In the genomic region with DNA sequence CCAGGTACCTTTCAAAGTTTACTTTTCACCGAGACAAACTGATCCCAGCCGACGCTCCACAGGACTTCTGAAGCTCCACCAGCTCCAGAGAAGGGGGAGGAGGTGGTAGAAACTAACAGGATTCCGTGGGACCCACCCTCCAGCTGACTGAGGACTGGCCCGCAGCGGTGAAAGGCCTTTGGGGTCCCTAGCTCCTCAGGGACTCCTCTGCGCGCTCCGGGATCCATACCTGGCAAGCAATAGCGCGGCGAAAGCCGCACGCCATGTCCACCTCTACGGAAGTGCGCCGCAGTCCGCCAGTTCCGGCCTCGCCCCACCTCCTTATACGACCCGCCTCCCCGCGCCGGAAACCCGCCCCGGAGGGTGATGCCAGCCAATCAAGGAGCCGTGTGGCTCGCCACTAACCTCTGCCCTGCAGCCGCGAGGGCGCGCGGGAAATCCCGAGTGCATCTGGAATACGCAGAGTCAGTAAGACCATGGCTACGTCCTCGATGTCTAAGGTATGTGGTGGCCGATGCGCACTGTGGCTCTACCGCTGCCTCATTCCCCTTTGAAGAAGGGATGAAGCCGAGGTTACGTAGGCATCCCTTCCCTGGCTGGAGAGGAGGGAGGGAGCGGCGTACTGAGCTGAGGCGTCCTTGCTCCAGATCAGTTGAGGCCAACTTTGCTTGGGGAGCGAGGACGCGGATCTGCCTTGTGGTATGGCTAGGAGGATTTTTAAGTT, we compare ENCODE assay signal across 1 cellular context.
TF ChIP-seq lines count a peak whose summit lies in the region.

A gene (plus strand): TSS at position 443 of the 724 bp plus-strand sequence. CDS start 34 bp downstream, at position 477.
A gene with protein sequence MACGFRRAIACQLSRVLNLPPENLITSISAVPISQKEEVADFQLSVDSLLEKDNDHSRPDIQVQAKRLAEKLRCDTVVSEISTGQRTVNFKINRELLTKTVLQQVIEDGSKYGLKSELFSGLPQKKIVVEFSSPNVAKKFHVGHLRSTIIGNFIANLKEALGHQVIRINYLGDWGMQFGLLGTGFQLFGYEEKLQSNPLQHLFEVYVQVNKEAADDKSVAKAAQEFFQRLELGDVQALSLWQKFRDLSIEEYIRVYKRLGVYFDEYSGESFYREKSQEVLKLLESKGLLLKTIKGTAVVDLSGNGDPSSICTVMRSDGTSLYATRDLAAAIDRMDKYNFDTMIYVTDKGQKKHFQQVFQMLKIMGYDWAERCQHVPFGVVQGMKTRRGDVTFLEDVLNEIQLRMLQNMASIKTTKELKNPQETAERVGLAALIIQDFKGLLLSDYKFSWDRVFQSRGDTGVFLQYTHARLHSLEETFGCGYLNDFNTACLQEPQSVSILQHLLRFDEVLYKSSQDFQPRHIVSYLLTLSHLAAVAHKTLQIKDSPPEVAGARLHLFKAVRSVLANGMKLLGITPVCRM (minus strand): TSS at position 295 of the 724 bp plus-strand sequence. CDS start 30 bp downstream, at position 265.

TF ChIP-seq in HCT116, 20 proteins besides CTCF, POLR2A, EP300 and RAD21 (continued from another document):
- TF ChIP-seq FOSL1 (IDR thresholded peaks at IDR 0.05; ENCODE audit: low read depth) (no peak), JUND (IDR thresholded peaks at IDR 0.05) (no peak), EZH2phosphoT487 (IDR thresholded peaks at IDR 0.05; ENCODE audit: borderline replicate concordance) (no peak), TCF7L2 (IDR thresholded peaks at IDR 0.05; ENCODE audit: borderline replicate concordance, extremely low read depth, insufficient read depth, insufficient read length) (peak; percentile 15), CEBPB (IDR thresholded peaks at IDR 0.05; ENCODE audit: low read depth) (no peak), SP1 (IDR thresholded peaks at IDR 0.05; ENCODE audit: low read depth) (peak; percentile 93), ELF1 (IDR thresholded peaks at IDR 0.05; ENCODE audit: borderline replicate concordance, low read depth) (peak; percentile 88), POLR2AphosphoS5 (IDR thresholded peaks at IDR 0.05; ENCODE audit: low read depth, low read length) (peak; percentile 96)
- TF ChIP-seq, protein P1, sequence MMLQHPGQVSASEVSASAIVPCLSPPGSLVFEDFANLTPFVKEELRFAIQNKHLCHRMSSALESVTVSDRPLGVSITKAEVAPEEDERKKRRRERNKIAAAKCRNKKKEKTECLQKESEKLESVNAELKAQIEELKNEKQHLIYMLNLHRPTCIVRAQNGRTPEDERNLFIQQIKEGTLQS (IDR thresholded peaks at IDR 0.05): no peak
- TF ChIP-seq, protein P2, sequence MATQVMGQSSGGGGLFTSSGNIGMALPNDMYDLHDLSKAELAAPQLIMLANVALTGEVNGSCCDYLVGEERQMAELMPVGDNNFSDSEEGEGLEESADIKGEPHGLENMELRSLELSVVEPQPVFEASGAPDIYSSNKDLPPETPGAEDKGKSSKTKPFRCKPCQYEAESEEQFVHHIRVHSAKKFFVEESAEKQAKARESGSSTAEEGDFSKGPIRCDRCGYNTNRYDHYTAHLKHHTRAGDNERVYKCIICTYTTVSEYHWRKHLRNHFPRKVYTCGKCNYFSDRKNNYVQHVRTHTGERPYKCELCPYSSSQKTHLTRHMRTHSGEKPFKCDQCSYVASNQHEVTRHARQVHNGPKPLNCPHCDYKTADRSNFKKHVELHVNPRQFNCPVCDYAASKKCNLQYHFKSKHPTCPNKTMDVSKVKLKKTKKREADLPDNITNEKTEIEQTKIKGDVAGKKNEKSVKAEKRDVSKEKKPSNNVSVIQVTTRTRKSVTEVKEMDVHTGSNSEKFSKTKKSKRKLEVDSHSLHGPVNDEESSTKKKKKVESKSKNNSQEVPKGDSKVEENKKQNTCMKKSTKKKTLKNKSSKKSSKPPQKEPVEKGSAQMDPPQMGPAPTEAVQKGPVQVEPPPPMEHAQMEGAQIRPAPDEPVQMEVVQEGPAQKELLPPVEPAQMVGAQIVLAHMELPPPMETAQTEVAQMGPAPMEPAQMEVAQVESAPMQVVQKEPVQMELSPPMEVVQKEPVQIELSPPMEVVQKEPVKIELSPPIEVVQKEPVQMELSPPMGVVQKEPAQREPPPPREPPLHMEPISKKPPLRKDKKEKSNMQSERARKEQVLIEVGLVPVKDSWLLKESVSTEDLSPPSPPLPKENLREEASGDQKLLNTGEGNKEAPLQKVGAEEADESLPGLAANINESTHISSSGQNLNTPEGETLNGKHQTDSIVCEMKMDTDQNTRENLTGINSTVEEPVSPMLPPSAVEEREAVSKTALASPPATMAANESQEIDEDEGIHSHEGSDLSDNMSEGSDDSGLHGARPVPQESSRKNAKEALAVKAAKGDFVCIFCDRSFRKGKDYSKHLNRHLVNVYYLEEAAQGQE (IDR thresholded peaks at IDR 0.05; ENCODE audit: low read depth): no peak
